30 cellular contexts compared by ENCODE assay signal in the genomic region with DNA sequence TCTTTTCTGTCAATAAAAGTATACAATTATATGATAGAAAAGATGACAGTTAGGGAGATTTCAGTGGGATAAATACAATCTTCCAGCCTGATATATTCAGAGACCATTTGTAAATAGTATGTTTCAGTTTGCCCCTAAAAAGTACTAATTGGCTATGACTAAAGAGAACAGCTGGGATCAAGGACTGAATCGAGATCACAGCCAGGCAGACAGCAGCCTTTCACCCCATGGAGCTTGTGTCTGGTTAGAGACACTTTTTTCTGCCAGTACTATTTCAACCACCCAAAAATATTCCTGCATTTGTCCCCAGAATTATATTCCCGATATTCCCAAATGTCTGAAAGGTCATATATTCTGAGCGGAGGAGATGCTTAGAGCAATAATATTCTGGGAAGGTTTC.
"Had no signal": no experiment of that assay in that cellular context is flagged by ENCODE, and none has a peak within 500 bp of the region (broad histone marks: within the 10 kb centered on the region; RNA-seq: fewer than 3 reads in every experiment).

No MANE protein-coding gene starts in this region.

- H3K27me3 Mint-ChIP-seq: activated CD4-positive, alpha-beta T cell treated with anti-CD3 and anti-CD28 coated beads for 36 hours; activated CD8-positive, alpha-beta memory T cell treated with anti-CD3 and anti-CD28 coated beads, Interleukin-2, amount 10 ng/mL, durations not matched to agents 7 days and 5 days; activated naive CD8-positive, alpha-beta T cell; progenitor cell of endocrine pancreas; stimulated activated naive CD8-positive, alpha-beta T cell treated with anti-CD3 and anti-CD28 coated beads, Interleukin-15, Interleukin-2, amounts not matched to agents 100 ng/mL and 50 ng/mL, for 24 hours had no signal

- H3K27me3 ChIP-seq: body of pancreas, esophagus squamous epithelium, gastrocnemius medialis, ovary, right lobe of liver, upper lobe of left lung, vagina had no signal

- H3K4me3 ChIP-seq: body of pancreas, esophagus squamous epithelium, gastrocnemius medialis, left ventricle myocardium inferior, lung, ovary, right lobe of liver, skin epidermis, upper lobe of left lung, vagina had no signal

- H3K36me3 ChIP-seq: esophagus squamous epithelium, gastrocnemius medialis, left ventricle myocardium inferior, ovary, right lobe of liver, upper lobe of left lung, vagina had no signal

- FAIRE-seq: colon had no signal

- H3K27ac ChIP-seq: body of pancreas, esophagus squamous epithelium, gastrocnemius medialis, left ventricle myocardium inferior, ovary, right lobe of liver, skin epidermis, upper lobe of left lung, vagina had no signal

- H3K4me3 Mint-ChIP-seq: activated CD4-positive, alpha-beta T cell treated with anti-CD3 and anti-CD28 coated beads for 36 hours; activated CD8-positive, alpha-beta memory T cell treated with anti-CD3 and anti-CD28 coated beads, Interleukin-2, amount 10 ng/mL, durations not matched to agents 7 days and 5 days; activated CD8-positive, alpha-beta T cell treated with anti-CD3 and anti-CD28 coated beads, Interleukin-2, amount 10 ng/mL, durations not matched to agents 7 days and 5 days; activated naive CD8-positive, alpha-beta T cell; activated T-cell treated with anti-CD3 and anti-CD28 coated beads, Interleukin-2, amount 50 U/mL, for 72 hours; naive B cell; nephron progenitor cell; stimulated activated effector memory CD8-positive, alpha-beta T cell treated with anti-CD3 and anti-CD28 coated beads, Interleukin-12 subunit alpha, Interleukin-12 subunit beta, amount 100 ng/mL, for 72 hours; stimulated activated naive CD8-positive, alpha-beta T cell treated with anti-CD3 and anti-CD28 coated beads, Interleukin-15, Interleukin-2, amounts not matched to agents 100 ng/mL and 50 ng/mL, for 24 hours had no signal

- DNase-seq: activated CD4-positive, alpha-beta T cell treated with anti-CD3 and anti-CD28 coated beads for 36 hours; activated CD4-positive, CD25-positive, alpha-beta regulatory T cell; activated CD8-positive, alpha-beta memory T cell treated with anti-CD3 and anti-CD28 coated beads, Interleukin-2, amount 10 ng/mL, durations not matched to agents 7 days and 5 days; activated CD8-positive, alpha-beta T cell treated with anti-CD3 and anti-CD28 coated beads, Interleukin-2, amount 10 ng/mL, durations not matched to agents 7 days and 5 days; activated naive CD4-positive, alpha-beta T cell; activated T-cell treated with anti-CD3 and anti-CD28 coated beads, Interleukin-2, amount 50 U/mL, for 72 hours; aorta; body of pancreas; dermis blood vessel endothelial cell; effector CD4-positive, alpha-beta T cell; esophagus squamous epithelium; gastrocnemius medialis; glutamatergic neuron; islet precursor cell; left ventricle myocardium inferior; naive B cell; nephron progenitor cell; ovary; right lobe of liver; stimulated activated CD4-positive, alpha-beta T cell treated with anti-CD3 and anti-CD28 coated beads, Interleukin-4, amount 100 ng/mL, for 24 hours; substantia nigra; upper lobe of left lung had no signal

- H3K27ac Mint-ChIP-seq: activated CD4-positive, alpha-beta T cell treated with anti-CD3 and anti-CD28 coated beads for 36 hours; activated CD8-positive, alpha-beta memory T cell treated with anti-CD3 and anti-CD28 coated beads, Interleukin-2, amount 10 ng/mL, durations not matched to agents 7 days and 5 days; activated CD8-positive, alpha-beta T cell treated with anti-CD3 and anti-CD28 coated beads, Interleukin-2, amount 10 ng/mL, durations not matched to agents 7 days and 5 days; activated naive CD8-positive, alpha-beta T cell; activated T-cell treated with anti-CD3 and anti-CD28 coated beads, Interleukin-2, amount 50 U/mL, for 72 hours; naive B cell; nephron progenitor cell; progenitor cell of endocrine pancreas; stimulated activated effector memory CD8-positive, alpha-beta T cell treated with anti-CD3 and anti-CD28 coated beads, Interleukin-12 subunit alpha, Interleukin-12 subunit beta, amount 100 ng/mL, for 72 hours; stimulated activated naive CD8-positive, alpha-beta T cell treated with anti-CD3 and anti-CD28 coated beads, Interleukin-15, Interleukin-2, amounts not matched to agents 100 ng/mL and 50 ng/mL, for 24 hours had no signal

- H3K9me3 ChIP-seq: body of pancreas, esophagus squamous epithelium, gastrocnemius medialis, ovary, right lobe of liver, upper lobe of left lung, vagina had no signal

- H3K4me1 ChIP-seq: body of pancreas, esophagus squamous epithelium, gastrocnemius medialis, left ventricle myocardium inferior, right lobe of liver, upper lobe of left lung, vagina had no signal

- H3K36me3 Mint-ChIP-seq: activated CD8-positive, alpha-beta memory T cell treated with anti-CD3 and anti-CD28 coated beads, Interleukin-2, amount 10 ng/mL, durations not matched to agents 7 days and 5 days; activated naive CD8-positive, alpha-beta T cell; naive B cell; stimulated activated effector memory CD8-positive, alpha-beta T cell treated with anti-CD3 and anti-CD28 coated beads, Interleukin-12 subunit alpha, Interleukin-12 subunit beta, amount 100 ng/mL, for 72 hours had no signal

- H3K9me3 Mint-ChIP-seq: nephron progenitor cell; stimulated activated naive CD8-positive, alpha-beta T cell treated with anti-CD3 and anti-CD28 coated beads, Interleukin-15, Interleukin-2, amounts not matched to agents 100 ng/mL and 50 ng/mL, for 24 hours had no signal

- H3K4me1 Mint-ChIP-seq: activated CD4-positive, alpha-beta T cell treated with anti-CD3 and anti-CD28 coated beads for 36 hours; activated CD8-positive, alpha-beta memory T cell treated with anti-CD3 and anti-CD28 coated beads, Interleukin-2, amount 10 ng/mL, durations not matched to agents 7 days and 5 days; naive B cell; nephron progenitor cell; stimulated activated effector memory CD8-positive, alpha-beta T cell treated with anti-CD3 and anti-CD28 coated beads, Interleukin-12 subunit alpha, Interleukin-12 subunit beta, amount 100 ng/mL, for 72 hours had no signal
